In the genomic region with DNA sequence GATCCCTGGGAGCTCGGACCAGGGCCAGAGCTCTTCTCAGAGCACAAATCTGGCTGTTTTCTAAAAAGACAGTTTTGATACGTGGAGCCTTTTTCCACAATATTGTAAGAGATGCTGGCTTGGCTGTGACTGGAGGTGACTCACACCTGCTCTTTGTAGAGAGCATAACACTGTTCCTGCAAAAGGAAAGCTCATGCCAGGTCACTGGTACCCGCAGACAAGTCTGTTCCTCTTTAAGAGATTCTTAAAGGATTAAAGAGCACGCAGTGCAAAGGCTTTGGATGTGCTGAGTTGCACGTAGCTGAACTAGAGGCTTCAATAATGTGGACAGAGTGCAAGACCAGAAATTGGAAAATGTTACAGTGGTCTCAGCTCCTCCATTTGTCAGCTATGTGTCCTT, we compare ENCODE assay signal across 21 cellular contexts. TPM values are rescaled to one million over a fixed set of nuclear protein-coding genes. Genes with fewer than 3 reads are reported as not detected.
DNase-seq lines count a peak whose midpoint lies in the region; ATAC-seq and TF ChIP-seq lines count a peak whose summit lies in the region.
"Had no signal": no experiment of that assay in that cellular context is flagged by ENCODE, and none has a peak within 500 bp of the region (broad histone marks: within the 10 kb centered on the region; RNA-seq: fewer than 3 reads in every experiment).

No MANE protein-coding gene starts in this region.

- no peaks in the 10 kb centered on the region for H3K9me3 ChIP-seq in PC-3 (ENCODE audit: low read length)
- H3K9me3 ChIP-seq: psoas muscle had no signal

- H3K4me1 Mint-ChIP-seq in GM23338 = peaks cover 12% of the 10 kb centered on the region
- H3K4me1 Mint-ChIP-seq: activated naive CD4-positive, alpha-beta T cell treated with anti-CD3 and anti-CD28 coated beads, Interleukin-2, amount 50 U/mL, for 24 hours had no signal

- no TSS peak for BruUV-seq in PC-3 (replicated peaks; lab: Mats Ljungman, UMichigan)

- no peaks in the 10 kb centered on the region for H3F3A ChIP-seq in PC-3 (ENCODE audit: low read length, unreplicated experiment)
- H3F3A ChIP-seq in GM23338 (replicated peaks; ENCODE audit: low read depth) = no peaks in the 10 kb centered on the region

- H3K27ac ChIP-seq in PC-3 (ENCODE audit: low read length) (peak overlapping the region; percentile 91), GM23338 (ENCODE audit: low read depth) (no peak overlapping the region)
- H3K27ac ChIP-seq: brain microvascular endothelial cell, coronary artery, psoas muscle had no signal

- H3K4me3 ChIP-seq in PC-3 (ENCODE audit: low read length) = no peak overlapping the region
- H3K4me3 ChIP-seq in retinal pigment epithelial cell (ENCODE audit: low read length) = no peak overlapping the region
- H3K4me3 ChIP-seq in GM23338 = no peak overlapping the region
- H3K4me3 ChIP-seq: coronary artery, psoas muscle had no signal

- no peak for TF ChIP-seq CTCF in PC-3 (conservative IDR thresholded peaks at IDR 0.05; ENCODE audit: low read depth, low read length)
- TF ChIP-seq CTCF in retinal pigment epithelial cell (conservative IDR thresholded peaks at IDR 0.05; ENCODE audit: low read depth, low read length) = no peak
- TF ChIP-seq CTCF in GM23338 (conservative IDR thresholded peaks at IDR 0.05; ENCODE audit: low read depth in 2 of 2) = no peak

- no peaks in the 10 kb centered on the region; the same call in 2 of the 3 replicates for H3K9me3 Mint-ChIP-seq in GM23338
- H3K9me3 Mint-ChIP-seq: activated naive CD4-positive, alpha-beta T cell treated with anti-CD3 and anti-CD28 coated beads, Interleukin-2, amount 50 U/mL, for 24 hours had no signal

- H4K20me1 ChIP-seq in PC-3 (ENCODE audit: low read length) (no peaks in the 10 kb centered on the region), GM23338 (replicated peaks; ENCODE audit: insufficient read depth) (no peaks in the 10 kb centered on the region)

- no peak overlapping the region for H3K4me3 Mint-ChIP-seq in GM23338
- H3K4me3 Mint-ChIP-seq: activated naive CD4-positive, alpha-beta T cell treated with anti-CD3 and anti-CD28 coated beads, Interleukin-2, amount 50 U/mL, for 24 hours had no signal

- H3K27me3 Mint-ChIP-seq in GM23338 (ENCODE audit: insufficient read depth, low read depth, poor library complexity) = peaks cover 2% of the 10 kb centered on the region
- H3K27me3 Mint-ChIP-seq: activated naive CD4-positive, alpha-beta T cell treated with anti-CD3 and anti-CD28 coated beads, Interleukin-2, amount 50 U/mL, for 24 hours had no signal

- H3K36me3 ChIP-seq in PC-3 (ENCODE audit: low read depth, low read length) (no peaks in the 10 kb centered on the region), GM23338 (ENCODE audit: insufficient read depth) (no peaks in the 10 kb centered on the region)
- H3K36me3 ChIP-seq: brain microvascular endothelial cell had no signal

- H2AFZ ChIP-seq in PC-3 (ENCODE audit: low read length) (no peak overlapping the region), GM23338 (no peak overlapping the region; the same call in 1 of the 2 replicates)

- POLR2A ChIA-PET in PC-3 (lab: Charles Lee; ENCODE audit: unreplicated experiment) = no interaction called here

- H3K9me2 ChIP-seq in PC-3 (replicated peaks; ENCODE audit: low read length) = no peaks in the 10 kb centered on the region
- peaks cover 7% of the 10 kb centered on the region; the same call in 1 of the 2 replicates for H3K9me2 ChIP-seq in GM23338 (ENCODE audit: insufficient read depth)

- H3K4me2 ChIP-seq in PC-3 (ENCODE audit: low read length) (peak overlapping the region; percentile 78), GM23338 (no peak overlapping the region)

- CTCF ChIA-PET in PC-3 (lab: Charles Lee) = no interaction called here

- intact Hi-C loops in PC-3 (cut with micrococcal nuclease) = no loop called here

- DNase-seq in EL (peak; percentile 38), PC-3 (peak; percentile 90), dedifferentiated amniotic fluid mesenchymal stem cell (ENCODE audit: extremely low spot score) (peak; percentile 51), retinal pigment epithelial cell (ENCODE audit: low read depth) (peak; percentile 69), NCI-H128 (lab: John Stamatoyannopoulos, UW; ENCODE audit: unreplicated experiment) (no peak), GM23338 (ENCODE audit: low spot score) (no peak)
- DNase-seq: activated CD8-positive, alpha-beta memory T cell treated with anti-CD3 and anti-CD28 coated beads for 24 hours; brain microvascular endothelial cell; DND-41; Karpas-422; NCI-H1105; NCI-H526 treated with DMSO at 0.1 percent for 48 hours; psoas muscle had no signal

- no peak overlapping the region for H3K27ac Mint-ChIP-seq in GM23338
- H3K27ac Mint-ChIP-seq: activated naive CD4-positive, alpha-beta T cell treated with anti-CD3 and anti-CD28 coated beads, Interleukin-2, amount 50 U/mL, for 24 hours had no signal

- H3K79me2 ChIP-seq in PC-3 (ENCODE audit: low read length) (no peaks in the 10 kb centered on the region), GM23338 (replicated peaks; ENCODE audit: insufficient read depth) (no peaks in the 10 kb centered on the region)

- H3K4me1 ChIP-seq in PC-3 (ENCODE audit: insufficient read depth, low read length) (peaks cover 52% of the 10 kb centered on the region), GM23338 (ENCODE audit: insufficient read depth) (no peaks in the 10 kb centered on the region; the same call in 1 of the 2 replicates)
- H3K4me1 ChIP-seq: psoas muscle had no signal

- peak overlapping the region; percentile 51; the same call in 1 of the 2 replicates for H3K9ac ChIP-seq in PC-3 (ENCODE audit: low read length)

- H3K27me3 ChIP-seq in PC-3 (ENCODE audit: low read length) (no peaks in the 10 kb centered on the region), GM23338 (ENCODE audit: insufficient read depth) (no peaks in the 10 kb centered on the region)
- H3K27me3 ChIP-seq: brain microvascular endothelial cell had no signal

- ATAC-seq in PC-3 = peak; percentile 78
- ATAC-seq in HG03175 (IDR thresholded peaks at IDR 0.05; ENCODE audit: unreplicated experiment) = no peak
- ATAC-seq in GM23338 = no peak
- ATAC-seq: activated CD4-positive, CD25-positive, alpha-beta regulatory T cell treated with anti-CD3 and anti-CD28 coated beads, Interleukin-2, amount 50 U/mL, for 24 hours; psoas muscle; SK-N-SH treated with all-trans-retinoic acid at 6 μM for 48 hours had no signal

- H3K36me3 Mint-ChIP-seq in GM23338 (ENCODE audit: low read depth) = no peaks in the 10 kb centered on the region
- H3K36me3 Mint-ChIP-seq: activated naive CD4-positive, alpha-beta T cell treated with anti-CD3 and anti-CD28 coated beads, Interleukin-2, amount 50 U/mL, for 24 hours had no signal

TF ChIP-seq in GM23338, 12 proteins besides CTCF, POLR2A, EP300 and RAD21:
- TF ChIP-seq, protein P1, sequence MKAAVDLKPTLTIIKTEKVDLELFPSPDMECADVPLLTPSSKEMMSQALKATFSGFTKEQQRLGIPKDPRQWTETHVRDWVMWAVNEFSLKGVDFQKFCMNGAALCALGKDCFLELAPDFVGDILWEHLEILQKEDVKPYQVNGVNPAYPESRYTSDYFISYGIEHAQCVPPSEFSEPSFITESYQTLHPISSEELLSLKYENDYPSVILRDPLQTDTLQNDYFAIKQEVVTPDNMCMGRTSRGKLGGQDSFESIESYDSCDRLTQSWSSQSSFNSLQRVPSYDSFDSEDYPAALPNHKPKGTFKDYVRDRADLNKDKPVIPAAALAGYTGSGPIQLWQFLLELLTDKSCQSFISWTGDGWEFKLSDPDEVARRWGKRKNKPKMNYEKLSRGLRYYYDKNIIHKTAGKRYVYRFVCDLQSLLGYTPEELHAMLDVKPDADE (IDR thresholded peaks at IDR 0.05) = no peak
- TF ChIP-seq, protein P2, sequence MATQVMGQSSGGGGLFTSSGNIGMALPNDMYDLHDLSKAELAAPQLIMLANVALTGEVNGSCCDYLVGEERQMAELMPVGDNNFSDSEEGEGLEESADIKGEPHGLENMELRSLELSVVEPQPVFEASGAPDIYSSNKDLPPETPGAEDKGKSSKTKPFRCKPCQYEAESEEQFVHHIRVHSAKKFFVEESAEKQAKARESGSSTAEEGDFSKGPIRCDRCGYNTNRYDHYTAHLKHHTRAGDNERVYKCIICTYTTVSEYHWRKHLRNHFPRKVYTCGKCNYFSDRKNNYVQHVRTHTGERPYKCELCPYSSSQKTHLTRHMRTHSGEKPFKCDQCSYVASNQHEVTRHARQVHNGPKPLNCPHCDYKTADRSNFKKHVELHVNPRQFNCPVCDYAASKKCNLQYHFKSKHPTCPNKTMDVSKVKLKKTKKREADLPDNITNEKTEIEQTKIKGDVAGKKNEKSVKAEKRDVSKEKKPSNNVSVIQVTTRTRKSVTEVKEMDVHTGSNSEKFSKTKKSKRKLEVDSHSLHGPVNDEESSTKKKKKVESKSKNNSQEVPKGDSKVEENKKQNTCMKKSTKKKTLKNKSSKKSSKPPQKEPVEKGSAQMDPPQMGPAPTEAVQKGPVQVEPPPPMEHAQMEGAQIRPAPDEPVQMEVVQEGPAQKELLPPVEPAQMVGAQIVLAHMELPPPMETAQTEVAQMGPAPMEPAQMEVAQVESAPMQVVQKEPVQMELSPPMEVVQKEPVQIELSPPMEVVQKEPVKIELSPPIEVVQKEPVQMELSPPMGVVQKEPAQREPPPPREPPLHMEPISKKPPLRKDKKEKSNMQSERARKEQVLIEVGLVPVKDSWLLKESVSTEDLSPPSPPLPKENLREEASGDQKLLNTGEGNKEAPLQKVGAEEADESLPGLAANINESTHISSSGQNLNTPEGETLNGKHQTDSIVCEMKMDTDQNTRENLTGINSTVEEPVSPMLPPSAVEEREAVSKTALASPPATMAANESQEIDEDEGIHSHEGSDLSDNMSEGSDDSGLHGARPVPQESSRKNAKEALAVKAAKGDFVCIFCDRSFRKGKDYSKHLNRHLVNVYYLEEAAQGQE (IDR thresholded peaks at IDR 0.05; ENCODE audit: unreplicated experiment) = no peak
- TF ChIP-seq POLR2AphosphoS5 (IDR thresholded peaks at IDR 0.05; ENCODE audit: low read depth) (no peak), JUNB (IDR thresholded peaks at IDR 0.05; ENCODE audit: unreplicated experiment) (no peak), ZNF114 (CRISPR knock-in tag; IDR thresholded peaks at IDR 0.05) (no peak), NANOG (IDR thresholded peaks at IDR 0.05; ENCODE audit: borderline replicate concordance) (no peak), EZH2phosphoT487 (IDR thresholded peaks at IDR 0.05; ENCODE audit: unreplicated experiment) (no peak)

RNA-seq across cellular contexts. Expression of gene ACTL7B, which starts 19.0 kb away (rescaled TPM):
- total RNA-seq in PC-3 (2014; rRNA removed) = not detected in 2 replicates
- 0.08 TPM in 1 of 2 replicates, not detected in the other for total RNA-seq in GM23338 (2014; rRNA removed; shearing (Covaris generic))
- polyA plus RNA-seq in GM23338 (2016; fragmentation: Nextera tagmentation; extraction: Ambion mirVana) = not detected in 2 replicates
- total RNA-seq: mesenteric fat pad, psoas muscle, temporal lobe had no signal
- polyA plus RNA-seq: neural cell, psoas muscle had no signal

RNA-seq across cellular contexts. Expression of gene ACTL7A, which starts 25.3 kb away (rescaled TPM):
- total RNA-seq in PC-3 (2014; rRNA removed) = not detected in 2 replicates
- not detected in 2 replicates for total RNA-seq in GM23338 (2014; rRNA removed; shearing (Covaris generic))
- 0.14 TPM in 1 of 2 replicates, not detected in the other for polyA plus RNA-seq in GM23338 (2016; fragmentation: Nextera tagmentation; extraction: Ambion mirVana)
- total RNA-seq: mesenteric fat pad, psoas muscle, temporal lobe had no signal
- polyA plus RNA-seq: neural cell, psoas muscle had no signal

Comparison
In these comparisons a context has a peak if more than half of its experiments do, and no peak if none do; other contexts are left out.
1. DNase-seq: peak in EL (single experiment), PC-3 (single experiment), dedifferentiated amniotic fluid mesenchymal stem cell (single experiment) and retinal pigment epithelial cell (single experiment); none in NCI-H128 (single experiment) and GM23338 (single experiment).